ENCODE assay signal across 8 cellular contexts in the genomic region with DNA sequence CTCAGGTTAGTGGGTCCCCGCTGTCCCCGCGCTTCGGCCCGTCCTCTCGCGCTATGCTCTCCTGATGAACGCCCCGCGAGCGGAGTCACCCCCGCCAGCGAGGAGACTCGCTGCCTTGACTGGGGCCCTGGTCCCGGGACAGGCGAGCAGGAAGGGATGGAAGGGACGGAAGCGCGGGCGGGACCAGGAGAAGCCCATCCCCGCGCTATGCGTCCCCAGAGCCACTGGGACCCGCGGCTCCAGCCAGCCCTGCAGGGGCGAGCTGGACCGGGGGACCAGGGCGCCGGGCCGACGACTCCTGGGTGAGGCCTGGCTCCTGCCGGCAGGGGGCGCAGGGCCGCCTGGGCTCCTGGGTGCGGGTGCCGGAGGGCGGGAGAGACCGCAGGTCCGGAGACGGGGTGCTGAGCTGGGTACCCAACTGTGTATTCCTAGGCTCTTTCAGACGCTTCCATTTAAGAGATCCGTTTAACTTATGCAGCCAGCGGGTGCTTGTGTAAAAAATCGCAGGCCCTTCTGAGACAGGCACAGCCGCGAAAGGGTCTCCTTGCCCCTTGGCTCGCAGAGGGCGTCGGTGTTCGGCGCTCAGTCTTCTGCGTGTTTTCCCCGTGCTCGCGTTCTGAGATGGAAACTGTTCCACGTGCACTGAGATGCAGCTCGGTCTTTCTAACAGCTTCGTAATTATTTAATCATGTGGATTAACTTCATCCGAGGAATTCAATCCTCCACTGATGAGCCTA. TPM values are rescaled to one million over a fixed set of nuclear protein-coding genes. Genes with fewer than 3 reads are reported as not detected.
DNase-seq lines count a peak whose midpoint lies in the region; ATAC-seq and TF ChIP-seq lines count a peak whose summit lies in the region.

No MANE protein-coding gene starts in this region.

- peak; percentile 52 for DNase-seq in NCI-H146 treated with DMSO at 0.1 percent for 48 hours (lab: John Stamatoyannopoulos, UW; ENCODE audit: unreplicated experiment)
- DNase-seq in activated CD4-positive, alpha-beta T cell treated with anti-CD3 and anti-CD28 coated beads for 48 hours = peak; percentile 85
- peak; percentile 54 to 83 for DNase-seq in left colon
- DNase-seq in stimulated activated CD4-positive, alpha-beta T cell treated with anti-CD3 and anti-CD28 coated beads, Interleukin-1b, Interleukin-23, amount 100 ng/mL, for 24 hours (ENCODE audit: low read depth in 4 of 4, low spot score in 1 of 4) = peak; percentile 54 to 68 (median 62)
- DNase-seq in H4 (ENCODE audit: low spot score) = no peak

- ATAC-seq in HG02571 (IDR thresholded peaks at IDR 0.05; ENCODE audit: unreplicated experiment) (peak; percentile 84), left colon (peak; percentile 92)

- intact Hi-C loops in left colon (cut with DNase I, micrococcal nuclease) = no loop called here

- peak overlapping the region; percentile 41 for H3K27ac ChIP-seq in cingulate gyrus (ENCODE audit: low read depth, low read length)

- peak; percentile 87 for TF ChIP-seq CTCF in GM12873 (IDR thresholded peaks at IDR 0.05; ENCODE audit: insufficient read depth, low read depth, low read length, missing control alignments)

RNA-seq across cellular contexts. Expression of a gene that starts 0.6 kb away (rescaled TPM):
- 1 to 10 TPM in 1 of 2 donors, under 1 TPM in 1; 0.84 to 1.2 TPM for total RNA-seq in left colon
- 0.23 and 2.1 TPM in 2 replicates for total RNA-seq in H4 (2014; rRNA removed; shearing (Covaris generic))

RNA-seq across cellular contexts. Expression of a gene that starts 6.1 kb away (rescaled TPM):
- 1 to 10 TPM; 7.3 to 8.7 TPM for total RNA-seq in left colon
- total RNA-seq in H4 (2014; rRNA removed; shearing (Covaris generic)) = 1.2 and 2.8 TPM in 2 replicates

RNA-seq across cellular contexts. Expression of a gene that starts 6.2 kb away (rescaled TPM):
- total RNA-seq in left colon = 1 to 10 TPM; 7.0 to 9.2 TPM
- total RNA-seq in H4 (2014; rRNA removed; shearing (Covaris generic)) = 2.8 and 3.6 TPM in 2 replicates

RNA-seq across cellular contexts. Expression of a gene that starts 24.2 kb away (rescaled TPM):
- under 1 TPM; 0.43 to 0.45 TPM for total RNA-seq in left colon
- 0.21 TPM in 1 of 2 replicates, not detected in the other for total RNA-seq in H4 (2014; rRNA removed; shearing (Covaris generic))
